ENCODE assay signal across 20 cellular contexts in the genomic region with DNA sequence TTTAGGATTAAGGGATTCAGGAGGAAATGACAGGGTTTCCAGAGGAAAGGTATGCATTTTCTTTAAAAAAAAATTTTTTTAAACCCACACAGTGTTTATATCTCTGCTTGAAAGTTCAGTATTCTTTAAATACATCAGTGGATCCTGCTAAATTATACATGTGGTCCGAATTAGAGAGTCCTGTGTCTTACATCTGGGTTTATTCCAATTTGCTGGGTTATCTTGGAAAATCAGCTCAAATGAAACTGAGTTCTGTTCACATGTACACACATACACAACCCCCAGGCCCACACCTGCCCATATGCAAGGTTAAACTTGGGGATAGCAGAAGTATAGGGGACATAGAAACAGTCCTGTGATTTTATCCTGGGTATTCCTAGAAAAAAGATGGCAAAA.
DNase-seq lines count a peak whose midpoint lies in the region; ATAC-seq and TF ChIP-seq lines count a peak whose summit lies in the region.
"Had no signal": no experiment of that assay in that cellular context is flagged by ENCODE, and none has a peak within 500 bp of the region (broad histone marks: within the 10 kb centered on the region; RNA-seq: fewer than 3 reads in every experiment).

No MANE protein-coding gene starts in this region.

- peaks cover 20% of the 10 kb centered on the region for H3K4me1 Mint-ChIP-seq in osteocyte (ENCODE audit: unreplicated experiment)
- H3K4me1 Mint-ChIP-seq in activated T-helper 2 cell treated with anti-CD3 and anti-CD28 coated beads, Interferon-gamma antibody, Interleukin-2, Interleukin-4, amounts not matched to agents 10 μg/mL and 5 μg/mL and 100 μg/mL, durations not matched to agents 14 hours and 24 hours and 36 hours (ENCODE audit: low read depth) = no peaks in the 10 kb centered on the region
- H3K4me1 Mint-ChIP-seq: CD14-positive monocyte had no signal

- peaks cover 7% of the 10 kb centered on the region for H3K36me3 Mint-ChIP-seq in osteocyte (ENCODE audit: unreplicated experiment)
- H3K36me3 Mint-ChIP-seq in activated T-helper 2 cell treated with anti-CD3 and anti-CD28 coated beads, Interferon-gamma antibody, Interleukin-2, Interleukin-4, amounts not matched to agents 10 μg/mL and 5 μg/mL and 100 μg/mL, durations not matched to agents 14 hours and 24 hours and 36 hours (ENCODE audit: low read depth) = no peaks in the 10 kb centered on the region
- H3K36me3 Mint-ChIP-seq: CD14-positive monocyte had no signal

- peak overlapping the region; percentile 40 for H3K27ac Mint-ChIP-seq in osteocyte (ENCODE audit: unreplicated experiment)
- no peak overlapping the region for H3K27ac Mint-ChIP-seq in activated T-helper 2 cell treated with anti-CD3 and anti-CD28 coated beads, Interferon-gamma antibody, Interleukin-2, Interleukin-4, amounts not matched to agents 10 μg/mL and 5 μg/mL and 100 μg/mL, durations not matched to agents 14 hours and 24 hours and 36 hours

- intact Hi-C loops in activated T-helper 2 cell treated with anti-CD3 and anti-CD28 coated beads, Interferon-gamma antibody, Interleukin-2, Interleukin-4, amounts not matched to agents 10 μg/mL and 5 μg/mL and 100 μg/mL, durations not matched to agents 14 hours and 24 hours and 36 hours (cut with micrococcal nuclease) = no loop called here

- peak; percentile 31 for DNase-seq in SK-N-DZ (ENCODE audit: low spot score)
- no peak for DNase-seq in osteocyte (ENCODE audit: extremely low spot score, unreplicated experiment)
- DNase-seq in activated T-helper 2 cell treated with anti-CD3 and anti-CD28 coated beads, Interferon-gamma antibody, Interleukin-2, Interleukin-4, amounts not matched to agents 10 μg/mL and 5 μg/mL and 100 μg/mL, durations not matched to agents 14 hours and 24 hours and 36 hours (ENCODE audit: low spot score) = no peak
- no peak for DNase-seq in DMS 273 treated with DMSO at 0.1 percent for 48 hours (lab: John Stamatoyannopoulos, UW)
- no peak for DNase-seq in left lobe of liver (ENCODE audit: low spot score)
- DNase-seq: DMS79 treated with DMSO at 0.1 percent for 48 hours, H7, MM.1S, NCI-H1436 treated with DMSO at 0.1 percent for 48 hours, NCI-H2227 treated with DMSO at 0.1 percent for 48 hours, NCI-H510A, PC-9, RPMI8226 had no signal

- no peaks in the 10 kb centered on the region for H3K27me3 ChIP-seq in layer of hippocampus (ENCODE audit: control insufficient read depth, insufficient read depth, low read length)

- ATAC-seq in HG03565 (IDR thresholded peaks at IDR 0.05; ENCODE audit: unreplicated experiment) (no peak), left lobe of liver (no peak)
- ATAC-seq: HepG2, K562 had no signal

- H3K9me3 Mint-ChIP-seq in osteocyte (ENCODE audit: unreplicated experiment) = peaks cover 23% of the 10 kb centered on the region
- H3K9me3 Mint-ChIP-seq in activated T-helper 2 cell treated with anti-CD3 and anti-CD28 coated beads, Interferon-gamma antibody, Interleukin-2, Interleukin-4, amounts not matched to agents 10 μg/mL and 5 μg/mL and 100 μg/mL, durations not matched to agents 14 hours and 24 hours and 36 hours = peaks cover 3% of the 10 kb centered on the region

- H3K4me3 Mint-ChIP-seq in osteocyte (ENCODE audit: unreplicated experiment) = no peak overlapping the region
- H3K4me3 Mint-ChIP-seq in activated T-helper 2 cell treated with anti-CD3 and anti-CD28 coated beads, Interferon-gamma antibody, Interleukin-2, Interleukin-4, amounts not matched to agents 10 μg/mL and 5 μg/mL and 100 μg/mL, durations not matched to agents 14 hours and 24 hours and 36 hours (ENCODE audit: low read depth) = no peak overlapping the region
- H3K4me3 Mint-ChIP-seq: CD14-positive monocyte had no signal

- no peak for TF ChIP-seq CTCF in osteocyte (IDR thresholded peaks at IDR 0.05)

- H3K27me3 Mint-ChIP-seq in osteocyte (ENCODE audit: unreplicated experiment) = no peaks in the 10 kb centered on the region
- no peaks in the 10 kb centered on the region for H3K27me3 Mint-ChIP-seq in activated T-helper 2 cell treated with anti-CD3 and anti-CD28 coated beads, Interferon-gamma antibody, Interleukin-2, Interleukin-4, amounts not matched to agents 10 μg/mL and 5 μg/mL and 100 μg/mL, durations not matched to agents 14 hours and 24 hours and 36 hours (ENCODE audit: low read depth)

- H3K27ac ChIP-seq in cingulate gyrus (ENCODE audit: low read depth, low read length) = peak overlapping the region; percentile 84
- peak overlapping the region; percentile 71 for H3K27ac ChIP-seq in layer of hippocampus (ENCODE audit: low read depth, low read length)
- H3K27ac ChIP-seq: HL-60, PC-9 had no signal
